1 cellular context compared by ENCODE assay signal in the genomic region with DNA sequence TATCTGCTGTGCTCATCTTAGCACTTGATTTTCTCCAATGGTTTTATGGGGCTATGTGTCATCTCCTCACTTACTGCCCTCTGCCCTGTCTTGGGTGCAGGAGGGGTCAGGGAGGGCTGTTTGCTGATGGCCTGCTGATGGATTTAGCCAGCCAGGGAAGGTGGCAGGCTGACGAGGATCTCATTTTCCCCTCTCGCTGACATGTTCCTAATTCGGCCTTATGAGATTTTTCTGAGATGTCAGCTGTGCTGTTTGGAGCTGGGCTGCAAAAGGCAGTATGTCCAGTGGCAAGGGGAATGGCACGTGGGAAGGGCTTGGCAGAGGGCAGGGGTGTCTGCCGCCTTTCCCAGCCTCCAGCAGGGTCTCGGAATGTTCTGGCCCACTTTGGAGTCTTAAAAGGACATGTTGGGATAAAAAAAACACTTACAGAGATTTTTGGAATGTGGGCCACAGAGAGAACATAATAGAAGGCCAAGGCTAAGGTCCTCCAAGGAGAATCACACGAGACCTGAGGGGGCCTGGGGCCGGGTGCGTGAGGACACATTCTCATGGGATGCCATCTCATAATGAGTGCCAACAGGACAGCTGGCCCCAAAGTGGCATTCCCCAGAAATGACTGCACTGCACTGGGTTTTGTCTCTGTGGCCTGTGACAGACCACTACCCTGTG.
TF ChIP-seq lines count a peak whose summit lies in the region.

No MANE protein-coding gene starts in this region.

TF ChIP-seq in GM23338, 12 proteins besides CTCF, POLR2A, EP300 and RAD21 (continued from another document):
- TF ChIP-seq, protein P1, sequence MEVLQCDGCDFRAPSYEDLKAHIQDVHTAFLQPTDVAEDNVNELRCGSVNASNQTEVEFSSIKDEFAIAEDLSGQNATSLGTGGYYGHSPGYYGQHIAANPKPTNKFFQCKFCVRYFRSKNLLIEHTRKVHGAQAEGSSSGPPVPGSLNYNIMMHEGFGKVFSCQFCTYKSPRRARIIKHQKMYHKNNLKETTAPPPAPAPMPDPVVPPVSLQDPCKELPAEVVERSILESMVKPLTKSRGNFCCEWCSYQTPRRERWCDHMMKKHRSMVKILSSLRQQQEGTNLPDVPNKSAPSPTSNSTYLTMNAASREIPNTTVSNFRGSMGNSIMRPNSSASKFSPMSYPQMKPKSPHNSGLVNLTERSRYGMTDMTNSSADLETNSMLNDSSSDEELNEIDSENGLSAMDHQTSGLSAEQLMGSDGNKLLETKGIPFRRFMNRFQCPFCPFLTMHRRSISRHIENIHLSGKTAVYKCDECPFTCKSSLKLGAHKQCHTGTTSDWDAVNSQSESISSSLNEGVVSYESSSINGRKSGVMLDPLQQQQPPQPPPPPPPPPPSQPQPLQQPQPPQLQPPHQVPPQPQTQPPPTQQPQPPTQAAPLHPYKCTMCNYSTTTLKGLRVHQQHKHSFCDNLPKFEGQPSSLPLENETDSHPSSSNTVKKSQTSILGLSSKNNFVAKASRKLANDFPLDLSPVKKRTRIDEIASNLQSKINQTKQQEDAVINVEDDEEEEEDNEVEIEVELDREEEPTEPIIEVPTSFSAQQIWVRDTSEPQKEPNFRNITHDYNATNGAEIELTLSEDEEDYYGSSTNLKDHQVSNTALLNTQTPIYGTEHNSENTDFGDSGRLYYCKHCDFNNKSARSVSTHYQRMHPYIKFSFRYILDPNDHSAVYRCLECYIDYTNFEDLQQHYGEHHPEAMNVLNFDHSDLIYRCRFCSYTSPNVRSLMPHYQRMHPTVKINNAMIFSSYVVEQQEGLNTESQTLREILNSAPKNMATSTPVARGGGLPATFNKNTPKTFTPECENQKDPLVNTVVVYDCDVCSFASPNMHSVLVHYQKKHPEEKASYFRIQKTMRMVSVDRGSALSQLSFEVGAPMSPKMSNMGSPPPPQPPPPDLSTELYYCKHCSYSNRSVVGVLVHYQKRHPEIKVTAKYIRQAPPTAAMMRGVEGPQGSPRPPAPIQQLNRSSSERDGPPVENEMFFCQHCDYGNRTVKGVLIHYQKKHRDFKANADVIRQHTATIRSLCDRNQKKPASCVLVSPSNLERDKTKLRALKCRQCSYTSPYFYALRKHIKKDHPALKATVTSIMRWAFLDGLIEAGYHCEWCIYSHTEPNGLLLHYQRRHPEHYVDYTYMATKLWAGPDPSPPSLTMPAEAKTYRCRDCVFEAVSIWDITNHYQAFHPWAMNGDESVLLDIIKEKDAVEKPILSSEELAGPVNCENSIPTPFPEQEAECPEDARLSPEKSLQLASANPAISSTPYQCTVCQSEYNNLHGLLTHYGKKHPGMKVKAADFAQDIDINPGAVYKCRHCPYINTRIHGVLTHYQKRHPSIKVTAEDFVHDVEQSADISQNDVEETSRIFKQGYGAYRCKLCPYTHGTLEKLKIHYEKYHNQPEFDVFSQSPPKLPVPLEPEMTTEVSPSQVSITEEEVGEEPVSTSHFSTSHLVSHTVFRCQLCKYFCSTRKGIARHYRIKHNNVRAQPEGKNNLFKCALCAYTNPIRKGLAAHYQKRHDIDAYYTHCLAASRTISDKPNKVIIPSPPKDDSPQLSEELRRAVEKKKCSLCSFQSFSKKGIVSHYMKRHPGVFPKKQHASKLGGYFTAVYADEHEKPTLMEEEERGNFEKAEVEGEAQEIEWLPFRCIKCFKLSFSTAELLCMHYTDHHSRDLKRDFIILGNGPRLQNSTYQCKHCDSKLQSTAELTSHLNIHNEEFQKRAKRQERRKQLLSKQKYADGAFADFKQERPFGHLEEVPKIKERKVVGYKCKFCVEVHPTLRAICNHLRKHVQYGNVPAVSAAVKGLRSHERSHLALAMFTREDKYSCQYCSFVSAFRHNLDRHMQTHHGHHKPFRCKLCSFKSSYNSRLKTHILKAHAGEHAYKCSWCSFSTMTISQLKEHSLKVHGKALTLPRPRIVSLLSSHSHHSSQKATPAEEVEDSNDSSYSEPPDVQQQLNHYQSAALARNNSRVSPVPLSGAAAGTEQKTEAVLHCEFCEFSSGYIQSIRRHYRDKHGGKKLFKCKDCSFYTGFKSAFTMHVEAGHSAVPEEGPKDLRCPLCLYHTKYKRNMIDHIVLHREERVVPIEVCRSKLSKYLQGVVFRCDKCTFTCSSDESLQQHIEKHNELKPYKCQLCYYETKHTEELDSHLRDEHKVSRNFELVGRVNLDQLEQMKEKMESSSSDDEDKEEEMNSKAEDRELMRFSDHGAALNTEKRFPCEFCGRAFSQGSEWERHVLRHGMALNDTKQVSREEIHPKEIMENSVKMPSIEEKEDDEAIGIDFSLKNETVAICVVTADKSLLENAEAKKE (CRISPR knock-in tag; IDR thresholded peaks at IDR 0.05), result no peak
